ENCODE assay signal across 1 cellular context in the genomic region with DNA sequence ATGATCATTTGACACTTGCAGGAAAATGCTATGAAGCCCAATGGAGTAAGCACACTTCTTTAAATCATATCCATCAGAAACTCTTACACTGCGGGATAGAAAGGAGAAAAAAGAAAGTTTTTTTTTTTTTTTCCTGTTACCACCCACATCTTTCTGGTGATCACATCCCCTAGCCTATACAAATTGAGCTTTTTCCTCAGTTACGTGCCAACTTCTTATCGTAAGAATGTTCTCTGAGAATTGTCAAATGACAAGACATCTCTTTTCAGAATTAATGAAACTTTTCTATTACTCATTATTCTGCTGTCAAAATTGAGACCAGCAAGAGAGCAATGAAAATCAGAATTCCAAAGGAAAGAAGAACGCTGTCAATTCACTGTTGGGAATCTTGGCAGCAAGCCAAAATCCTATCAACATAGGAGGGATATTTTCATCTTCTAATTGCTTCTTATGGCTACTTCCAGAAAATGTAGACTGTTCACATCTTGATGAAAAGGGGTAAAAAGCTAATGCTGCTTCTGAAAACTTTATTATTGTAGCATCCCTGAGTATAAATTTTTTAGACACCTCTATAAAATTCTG.
TF ChIP-seq lines count a peak whose summit lies in the region.

No MANE protein-coding gene starts in this region.

TF ChIP-seq in HEK293, 187 proteins besides CTCF, POLR2A, EP300 and RAD21 (continued from another document and continues in another):
- TF ChIP-seq SP3 (tag by site-specific recombination; IDR thresholded peaks at IDR 0.05) (no peak), ZNF132 (tag by site-specific recombination; IDR thresholded peaks at IDR 0.05; ENCODE audit: borderline replicate concordance) (peak; percentile 84; the same call in 1 of the 2 replicates), ZBTB7A (tag by site-specific recombination; IDR thresholded peaks at IDR 0.05; ENCODE audit: low read depth) (no peak), GLIS2 (tag by site-specific recombination; IDR thresholded peaks at IDR 0.05) (no peak), ZNF670 (tag by site-specific recombination; IDR thresholded peaks at IDR 0.05; ENCODE audit: low read depth) (no peak), YY1 (tag by site-specific recombination; IDR thresholded peaks at IDR 0.05) (no peak), ZNF792 (tag by site-specific recombination; IDR thresholded peaks at IDR 0.05) (no peak), ZNF155 (tag by site-specific recombination; IDR thresholded peaks at IDR 0.05) (no peak), ZFP3 (tag by site-specific recombination; IDR thresholded peaks at IDR 0.05; ENCODE audit: low read depth) (no peak), BCL11B (tag by site-specific recombination; IDR thresholded peaks at IDR 0.05; ENCODE audit: low read depth) (no peak), ZXDB (tag by site-specific recombination; IDR thresholded peaks at IDR 0.05) (no peak), ZNF561 (tag by site-specific recombination; IDR thresholded peaks at IDR 0.05; ENCODE audit: borderline replicate concordance) (peak; percentile 81; the same call in 1 of the 2 replicates), ZNF623 (tag by site-specific recombination; IDR thresholded peaks at IDR 0.05) (no peak), KLF10 (tag by site-specific recombination; IDR thresholded peaks at IDR 0.05) (peak; percentile 86), IKZF3 (tag by site-specific recombination; IDR thresholded peaks at IDR 0.05) (no peak), HOXA7 (CRISPR knock-in tag; IDR thresholded peaks at IDR 0.05; ENCODE audit: borderline replicate concordance) (no peak), ZNF529 (tag by site-specific recombination; IDR thresholded peaks at IDR 0.05; ENCODE audit: insufficient replicate concordance) (peak; percentile 48), ZNF76 (tag by site-specific recombination; IDR thresholded peaks at IDR 0.05; ENCODE audit: borderline replicate concordance, low read depth) (no peak), ZBTB17 (tag by site-specific recombination; IDR thresholded peaks at IDR 0.05) (no peak), ZNF658 (tag by site-specific recombination; IDR thresholded peaks at IDR 0.05) (no peak), ZNF837 (tag by site-specific recombination; IDR thresholded peaks at IDR 0.05) (no peak), ZNF184 (tag by site-specific recombination; IDR thresholded peaks at IDR 0.05) (peak; percentile 90; the same call in 1 of the 2 replicates), ZNF174 (tag by site-specific recombination; IDR thresholded peaks at IDR 0.05) (0 out of 2 replicates have a peak, but pooled peaks have one; percentile 73), ZNF776 (tag by site-specific recombination; IDR thresholded peaks at IDR 0.05; ENCODE audit: borderline replicate concordance) (no peak), ZNF175 (tag by site-specific recombination; IDR thresholded peaks at IDR 0.05) (no peak), ZBTB21 (tag by site-specific recombination; IDR thresholded peaks at IDR 0.05) (no peak), MYNN (tag by site-specific recombination; IDR thresholded peaks at IDR 0.05; ENCODE audit: borderline replicate concordance) (no peak), ZNF157 (tag by site-specific recombination; IDR thresholded peaks at IDR 0.05) (no peak), ZBTB48 (tag by site-specific recombination; IDR thresholded peaks at IDR 0.05) (no peak), WT1 (tag by site-specific recombination; IDR thresholded peaks at IDR 0.05) (no peak), ZNF629 (tag by site-specific recombination; IDR thresholded peaks at IDR 0.05) (no peak), ZNF341 (tag by site-specific recombination; IDR thresholded peaks at IDR 0.05; ENCODE audit: low read depth) (no peak), ZNF530 (tag by site-specific recombination; IDR thresholded peaks at IDR 0.05; ENCODE audit: low read depth) (no peak), KLF7 (tag by site-specific recombination; IDR thresholded peaks at IDR 0.05; ENCODE audit: borderline replicate concordance) (no peak), ZNF585B (tag by site-specific recombination; IDR thresholded peaks at IDR 0.05) (no peak)
- TF ChIP-seq, protein P1, sequence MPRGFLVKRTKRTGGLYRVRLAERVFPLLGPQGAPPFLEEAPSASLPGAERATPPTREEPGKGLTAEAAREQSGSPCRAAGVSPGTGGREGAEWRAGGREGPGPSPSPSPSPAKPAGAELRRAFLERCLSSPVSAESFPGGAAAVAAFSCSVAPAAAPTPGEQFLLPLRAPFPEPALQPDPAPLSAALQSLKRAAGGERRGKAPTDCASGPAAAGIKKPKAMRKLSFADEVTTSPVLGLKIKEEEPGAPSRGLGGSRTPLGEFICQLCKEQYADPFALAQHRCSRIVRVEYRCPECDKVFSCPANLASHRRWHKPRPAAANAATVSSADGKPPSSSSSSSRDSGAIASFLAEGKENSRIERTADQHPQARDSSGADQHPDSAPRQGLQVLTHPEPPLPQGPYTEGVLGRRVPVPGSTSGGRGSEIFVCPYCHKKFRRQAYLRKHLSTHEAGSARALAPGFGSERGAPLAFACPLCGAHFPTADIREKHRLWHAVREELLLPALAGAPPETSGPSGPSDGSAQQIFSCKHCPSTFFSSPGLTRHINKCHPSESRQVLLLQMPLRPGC (tag by site-specific recombination; IDR thresholded peaks at IDR 0.05): no peak
- TF ChIP-seq, protein P2, sequence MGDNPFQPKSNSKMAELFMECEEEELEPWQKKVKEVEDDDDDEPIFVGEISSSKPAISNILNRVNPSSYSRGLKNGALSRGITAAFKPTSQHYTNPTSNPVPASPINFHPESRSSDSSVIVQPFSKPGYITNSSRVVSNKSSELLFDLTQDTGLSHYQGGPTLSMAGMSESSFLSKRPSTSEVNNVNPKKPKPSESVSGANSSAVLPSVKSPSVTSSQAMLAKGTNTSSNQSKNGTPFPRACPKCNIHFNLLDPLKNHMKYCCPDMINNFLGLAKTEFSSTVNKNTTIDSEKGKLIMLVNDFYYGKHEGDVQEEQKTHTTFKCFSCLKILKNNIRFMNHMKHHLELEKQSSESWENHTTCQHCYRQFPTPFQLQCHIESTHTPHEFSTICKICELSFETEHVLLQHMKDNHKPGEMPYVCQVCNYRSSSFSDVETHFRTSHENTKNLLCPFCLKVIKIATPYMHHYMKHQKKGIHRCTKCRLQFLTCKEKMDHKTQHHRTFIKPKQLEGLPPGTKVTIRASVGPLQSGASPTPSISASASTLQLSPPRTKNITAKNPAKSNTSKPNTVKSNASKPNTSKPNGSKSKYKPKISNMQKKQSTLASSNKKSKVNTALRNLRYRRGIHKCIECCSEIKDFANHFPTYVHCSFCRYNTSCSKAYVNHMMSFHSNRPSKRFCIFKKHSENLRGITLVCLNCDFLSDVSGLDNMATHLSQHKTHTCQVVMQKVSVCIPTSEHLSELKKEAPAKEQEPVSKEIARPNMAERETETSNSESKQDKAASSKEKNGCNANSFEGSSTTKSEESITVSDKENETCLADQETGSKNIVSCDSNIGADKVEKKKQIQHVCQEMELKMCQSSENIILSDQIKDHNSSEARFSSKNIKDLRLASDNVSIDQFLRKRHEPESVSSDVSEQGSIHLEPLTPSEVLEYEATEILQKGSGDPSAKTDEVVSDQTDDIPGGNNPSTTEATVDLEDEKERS (tag by site-specific recombination; IDR thresholded peaks at IDR 0.05): no peak
- TF ChIP-seq, protein P3, sequence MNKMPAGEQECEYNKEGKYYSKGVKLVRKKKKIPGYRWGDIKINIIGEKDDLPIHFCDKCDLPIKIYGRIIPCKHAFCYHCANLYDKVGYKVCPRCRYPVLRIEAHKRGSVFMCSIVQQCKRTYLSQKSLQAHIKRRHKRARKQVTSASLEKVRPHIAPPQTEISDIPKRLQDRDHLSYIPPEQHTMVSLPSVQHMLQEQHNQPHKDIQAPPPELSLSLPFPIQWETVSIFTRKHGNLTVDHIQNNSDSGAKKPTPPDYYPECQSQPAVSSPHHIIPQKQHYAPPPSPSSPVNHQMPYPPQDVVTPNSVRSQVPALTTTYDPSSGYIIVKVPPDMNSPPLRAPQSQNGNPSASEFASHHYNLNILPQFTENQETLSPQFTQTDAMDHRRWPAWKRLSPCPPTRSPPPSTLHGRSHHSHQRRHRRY (tag by site-specific recombination; IDR thresholded peaks at IDR 0.05): no peak
- TF ChIP-seq, protein P4, sequence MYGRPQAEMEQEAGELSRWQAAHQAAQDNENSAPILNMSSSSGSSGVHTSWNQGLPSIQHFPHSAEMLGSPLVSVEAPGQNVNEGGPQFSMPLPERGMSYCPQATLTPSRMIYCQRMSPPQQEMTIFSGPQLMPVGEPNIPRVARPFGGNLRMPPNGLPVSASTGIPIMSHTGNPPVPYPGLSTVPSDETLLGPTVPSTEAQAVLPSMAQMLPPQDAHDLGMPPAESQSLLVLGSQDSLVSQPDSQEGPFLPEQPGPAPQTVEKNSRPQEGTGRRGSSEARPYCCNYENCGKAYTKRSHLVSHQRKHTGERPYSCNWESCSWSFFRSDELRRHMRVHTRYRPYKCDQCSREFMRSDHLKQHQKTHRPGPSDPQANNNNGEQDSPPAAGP (tag by site-specific recombination; IDR thresholded peaks at IDR 0.05): no peak
- TF ChIP-seq, protein P5, sequence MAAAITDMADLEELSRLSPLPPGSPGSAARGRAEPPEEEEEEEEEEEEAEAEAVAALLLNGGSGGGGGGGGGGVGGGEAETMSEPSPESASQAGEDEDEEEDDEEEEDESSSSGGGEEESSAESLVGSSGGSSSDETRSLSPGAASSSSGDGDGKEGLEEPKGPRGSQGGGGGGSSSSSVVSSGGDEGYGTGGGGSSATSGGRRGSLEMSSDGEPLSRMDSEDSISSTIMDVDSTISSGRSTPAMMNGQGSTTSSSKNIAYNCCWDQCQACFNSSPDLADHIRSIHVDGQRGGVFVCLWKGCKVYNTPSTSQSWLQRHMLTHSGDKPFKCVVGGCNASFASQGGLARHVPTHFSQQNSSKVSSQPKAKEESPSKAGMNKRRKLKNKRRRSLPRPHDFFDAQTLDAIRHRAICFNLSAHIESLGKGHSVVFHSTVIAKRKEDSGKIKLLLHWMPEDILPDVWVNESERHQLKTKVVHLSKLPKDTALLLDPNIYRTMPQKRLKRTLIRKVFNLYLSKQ (tag by site-specific recombination; IDR thresholded peaks at IDR 0.05; ENCODE audit: borderline replicate concordance): no peak
- TF ChIP-seq, protein P6, sequence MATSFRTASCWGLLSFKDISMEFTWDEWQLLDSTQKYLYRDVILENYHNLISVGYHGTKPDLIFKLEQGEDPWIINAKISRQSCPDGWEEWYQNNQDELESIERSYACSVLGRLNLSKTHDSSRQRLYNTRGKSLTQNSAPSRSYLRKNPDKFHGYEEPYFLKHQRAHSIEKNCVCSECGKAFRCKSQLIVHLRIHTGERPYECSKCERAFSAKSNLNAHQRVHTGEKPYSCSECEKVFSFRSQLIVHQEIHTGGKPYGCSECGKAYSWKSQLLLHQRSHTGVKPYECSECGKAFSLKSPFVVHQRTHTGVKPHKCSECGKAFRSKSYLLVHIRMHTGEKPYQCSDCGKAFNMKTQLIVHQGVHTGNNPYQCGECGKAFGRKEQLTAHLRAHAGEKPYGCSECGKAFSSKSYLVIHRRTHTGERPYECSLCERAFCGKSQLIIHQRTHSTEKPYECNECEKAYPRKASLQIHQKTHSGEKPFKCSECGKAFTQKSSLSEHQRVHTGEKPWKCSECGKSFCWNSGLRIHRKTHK (tag by site-specific recombination; IDR thresholded peaks at IDR 0.05): no peak
- TF ChIP-seq, protein P7, sequence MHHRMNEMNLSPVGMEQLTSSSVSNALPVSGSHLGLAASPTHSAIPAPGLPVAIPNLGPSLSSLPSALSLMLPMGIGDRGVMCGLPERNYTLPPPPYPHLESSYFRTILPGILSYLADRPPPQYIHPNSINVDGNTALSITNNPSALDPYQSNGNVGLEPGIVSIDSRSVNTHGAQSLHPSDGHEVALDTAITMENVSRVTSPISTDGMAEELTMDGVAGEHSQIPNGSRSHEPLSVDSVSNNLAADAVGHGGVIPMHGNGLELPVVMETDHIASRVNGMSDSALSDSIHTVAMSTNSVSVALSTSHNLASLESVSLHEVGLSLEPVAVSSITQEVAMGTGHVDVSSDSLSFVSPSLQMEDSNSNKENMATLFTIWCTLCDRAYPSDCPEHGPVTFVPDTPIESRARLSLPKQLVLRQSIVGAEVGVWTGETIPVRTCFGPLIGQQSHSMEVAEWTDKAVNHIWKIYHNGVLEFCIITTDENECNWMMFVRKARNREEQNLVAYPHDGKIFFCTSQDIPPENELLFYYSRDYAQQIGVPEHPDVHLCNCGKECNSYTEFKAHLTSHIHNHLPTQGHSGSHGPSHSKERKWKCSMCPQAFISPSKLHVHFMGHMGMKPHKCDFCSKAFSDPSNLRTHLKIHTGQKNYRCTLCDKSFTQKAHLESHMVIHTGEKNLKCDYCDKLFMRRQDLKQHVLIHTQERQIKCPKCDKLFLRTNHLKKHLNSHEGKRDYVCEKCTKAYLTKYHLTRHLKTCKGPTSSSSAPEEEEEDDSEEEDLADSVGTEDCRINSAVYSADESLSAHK (tag by site-specific recombination; IDR thresholded peaks at IDR 0.05): no peak
- TF ChIP-seq, protein P8, sequence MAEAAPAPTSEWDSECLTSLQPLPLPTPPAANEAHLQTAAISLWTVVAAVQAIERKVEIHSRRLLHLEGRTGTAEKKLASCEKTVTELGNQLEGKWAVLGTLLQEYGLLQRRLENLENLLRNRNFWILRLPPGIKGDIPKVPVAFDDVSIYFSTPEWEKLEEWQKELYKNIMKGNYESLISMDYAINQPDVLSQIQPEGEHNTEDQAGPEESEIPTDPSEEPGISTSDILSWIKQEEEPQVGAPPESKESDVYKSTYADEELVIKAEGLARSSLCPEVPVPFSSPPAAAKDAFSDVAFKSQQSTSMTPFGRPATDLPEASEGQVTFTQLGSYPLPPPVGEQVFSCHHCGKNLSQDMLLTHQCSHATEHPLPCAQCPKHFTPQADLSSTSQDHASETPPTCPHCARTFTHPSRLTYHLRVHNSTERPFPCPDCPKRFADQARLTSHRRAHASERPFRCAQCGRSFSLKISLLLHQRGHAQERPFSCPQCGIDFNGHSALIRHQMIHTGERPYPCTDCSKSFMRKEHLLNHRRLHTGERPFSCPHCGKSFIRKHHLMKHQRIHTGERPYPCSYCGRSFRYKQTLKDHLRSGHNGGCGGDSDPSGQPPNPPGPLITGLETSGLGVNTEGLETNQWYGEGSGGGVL (tag by site-specific recombination; IDR thresholded peaks at IDR 0.05): no peak
- TF ChIP-seq, protein P9, sequence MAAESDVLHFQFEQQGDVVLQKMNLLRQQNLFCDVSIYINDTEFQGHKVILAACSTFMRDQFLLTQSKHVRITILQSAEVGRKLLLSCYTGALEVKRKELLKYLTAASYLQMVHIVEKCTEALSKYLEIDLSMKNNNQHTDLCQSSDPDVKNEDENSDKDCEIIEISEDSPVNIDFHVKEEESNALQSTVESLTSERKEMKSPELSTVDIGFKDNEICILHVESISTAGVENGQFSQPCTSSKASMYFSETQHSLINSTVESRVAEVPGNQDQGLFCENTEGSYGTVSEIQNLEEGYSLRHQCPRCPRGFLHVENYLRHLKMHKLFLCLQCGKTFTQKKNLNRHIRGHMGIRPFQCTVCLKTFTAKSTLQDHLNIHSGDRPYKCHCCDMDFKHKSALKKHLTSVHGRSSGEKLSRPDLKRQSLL (tag by site-specific recombination; IDR thresholded peaks at IDR 0.05): no peak
